ENCODE assay signal across 8 cellular contexts in genomic region chr12:107317751-107318553, GRCh38.
A peak's percentile ranks its signal among the peaks of the same experiment; 100 is the strongest.
DNase-seq lines count a peak whose midpoint lies in the region; ATAC-seq, FAIRE-seq and TF ChIP-seq lines count a peak whose summit lies in the region.

No MANE protein-coding gene starts in this region.

- TF ChIP-seq CTCF in cardiac fibroblast (IDR thresholded peaks at IDR 0.05; ENCODE audit: low read depth, low read length): peak; percentile 24

- FAIRE-seq in GM18507 (lab: Jason Lieb, UNC): no peak

- no peak for ATAC-seq in HG03571 (IDR thresholded peaks at IDR 0.05; ENCODE audit: unreplicated experiment)

- peak; percentile 23 for DNase-seq in GM18507 (ENCODE audit: extremely low spot score, insufficient read length, low read depth)
- peak; percentile 64 for DNase-seq in NCI-H187 treated with DMSO at 0.1 percent for 48 hours (lab: John Stamatoyannopoulos, UW)
- DNase-seq in activated CD4-positive, CD25-positive, alpha-beta regulatory T cell treated with anti-CD3 and anti-CD28 coated beads, Interleukin-2, amount 50 U/mL, for 16 hours (ENCODE audit: low read depth, low spot score): peak; percentile 48
- DNase-seq in cardiac fibroblast (ENCODE audit: low read depth in 2 of 2): peak; percentile 82 to 87
- DNase-seq in islet precursor cell: peak; percentile 98
- peak; percentile 62 to 80 (median 79) for DNase-seq in stimulated activated CD4-positive, alpha-beta T cell treated with anti-CD3 and anti-CD28 coated beads, Interleukin-12 subunit alpha, Interleukin-12 subunit beta, amount 100 ng/mL, for 48 hours (ENCODE audit: low read depth in 2 of 3, low spot score in 1 of 3)
- no peak for DNase-seq in SHP77 (lab: John Stamatoyannopoulos, UW)

- peak overlapping the region; percentile 48 to 53 for H3K4me3 ChIP-seq in cardiac fibroblast (replicated peaks in 1 of 2; ENCODE audit: low read depth in 2 of 2, low read length in 2 of 2)

Comparison
In these comparisons a context has a peak if more than half of its experiments do, and no peak if none do; other contexts are left out.
1. DNase-seq: peak in GM18507 (single experiment), NCI-H187 treated with DMSO at 0.1 percent for 48 hours (single experiment), activated CD4-positive, CD25-positive, alpha-beta regulatory T cell treated with anti-CD3 and anti-CD28 coated beads, Interleukin-2, amount 50 U/mL, for 16 hours (single experiment), cardiac fibroblast (2 of 2), islet precursor cell (single experiment) and stimulated activated CD4-positive, alpha-beta T cell treated with anti-CD3 and anti-CD28 coated beads, Interleukin-12 subunit alpha, Interleukin-12 subunit beta, amount 100 ng/mL, for 48 hours (3 of 3); none in SHP77 (0 of 2).